ENCODE assay signal across 9 cellular contexts in the genomic region with DNA sequence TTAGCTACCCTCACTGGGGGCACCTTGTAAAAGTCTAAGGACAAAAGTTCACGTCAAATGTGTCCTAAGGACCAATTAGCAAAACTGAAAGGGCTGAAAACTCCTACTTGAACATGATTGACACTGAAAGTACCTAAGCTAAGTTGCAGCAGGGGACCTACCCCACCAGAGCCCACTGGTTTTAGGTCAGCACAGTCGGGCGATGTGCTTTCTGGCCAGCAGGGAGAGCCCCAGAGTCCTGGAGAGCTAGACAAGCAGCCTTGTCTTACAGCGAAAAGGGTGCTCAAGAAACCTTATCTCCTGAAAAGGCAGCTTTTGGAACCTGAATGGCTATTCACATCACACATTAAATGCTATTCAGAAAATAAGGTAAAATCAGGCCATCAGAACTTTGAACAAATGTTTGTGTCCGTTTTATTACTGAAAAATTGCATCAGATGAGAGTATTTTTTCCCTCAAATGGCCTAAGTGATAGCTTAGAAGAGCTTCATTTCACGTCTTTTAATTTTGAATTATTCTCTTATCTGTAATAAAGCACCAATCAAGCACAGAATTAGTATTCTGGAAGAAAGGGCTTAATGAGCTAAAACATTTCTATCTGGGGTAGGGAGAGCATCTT. TPM values are rescaled to one million over a fixed set of nuclear protein-coding genes. Genes with fewer than 3 reads are reported as not detected.
DNase-seq lines count a peak whose midpoint lies in the region; ATAC-seq and TF ChIP-seq lines count a peak whose summit lies in the region.
"Had no signal": no experiment of that assay in that cellular context is flagged by ENCODE, and none has a peak within 500 bp of the region (broad histone marks: within the 10 kb centered on the region; RNA-seq: fewer than 3 reads in every experiment).

No MANE protein-coding gene starts in this region.

- peak; percentile 46 to 59 for ATAC-seq in lower lobe of right lung
- ATAC-seq in psoas muscle: no peak
- ATAC-seq in GM19455 (IDR thresholded peaks at IDR 0.05; ENCODE audit: unreplicated experiment): no peak
- no peak for ATAC-seq in HG03097 (IDR thresholded peaks at IDR 0.05; ENCODE audit: low FRiP score, unreplicated experiment)

- DNase-seq in DMS114 treated with DMSO at 0.1 percent for 48 hours (lab: John Stamatoyannopoulos, UW; ENCODE audit: unreplicated experiment) (peak; percentile 12), RWPE1 (ENCODE audit: low spot score) (peak; percentile 48), lower lobe of right lung (no peak), psoas muscle (no peak)
- DNase-seq in activated naive CD4-positive, alpha-beta T cell treated with anti-CD3 and anti-CD28 coated beads for 36 hours: peak; percentile 64

- peaks cover 3% of the 10 kb centered on the region for H3K36me3 Mint-ChIP-seq in activated naive CD4-positive, alpha-beta T cell treated with anti-CD3 and anti-CD28 coated beads for 36 hours (ENCODE audit: low read depth)

- H3K27me3 ChIP-seq in lower lobe of right lung (ENCODE audit: low read depth): no peaks in the 10 kb centered on the region
- no peaks in the 10 kb centered on the region for H3K27me3 ChIP-seq in psoas muscle (ENCODE audit: insufficient read depth in 3 of 3, low read length in 2 of 3)
- H3K27me3 ChIP-seq: SJSA1 had no signal

- no peak overlapping the region for H3K27ac Mint-ChIP-seq in activated naive CD4-positive, alpha-beta T cell treated with anti-CD3 and anti-CD28 coated beads for 36 hours

- H3K4me3 Mint-ChIP-seq in activated naive CD4-positive, alpha-beta T cell treated with anti-CD3 and anti-CD28 coated beads for 36 hours: no peak overlapping the region

- H3K9me3 ChIP-seq in HEK293 (ENCODE audit: control insufficient read depth, insufficient read depth, low read depth, low read length) (no peaks in the 10 kb centered on the region; the same call in 1 of the 2 replicates), lower lobe of right lung (peaks cover 14% of the 10 kb centered on the region), psoas muscle (peaks cover 19% of the 10 kb centered on the region)

- H3K4me1 ChIP-seq in HEK293 (ENCODE audit: control insufficient read depth, insufficient read depth, low read length) (no peaks in the 10 kb centered on the region), lower lobe of right lung (no peaks in the 10 kb centered on the region), psoas muscle (no peaks in the 10 kb centered on the region)

- H3K27me3 Mint-ChIP-seq in activated naive CD4-positive, alpha-beta T cell treated with anti-CD3 and anti-CD28 coated beads for 36 hours (ENCODE audit: low read depth): no peaks in the 10 kb centered on the region

- WGBS in psoas muscle, 3 donors: 57 to 60% (median 58%) methylated on average over 6 of the region's 6 CpGs

- H3K4me3 ChIP-seq in HEK293 (ENCODE audit: low read depth, low read length) (no peak overlapping the region), lower lobe of right lung (no peak overlapping the region), psoas muscle (no peak overlapping the region)
- H3K4me3 ChIP-seq: SJSA1 had no signal

- POLR2A ChIA-PET in HEK293 (lab: Yijun Ruan, JAX): interaction anchor here (0.6 kb wide), 1 partner anchor 518 kb away, joined by 5 read pairs; no protein-coding TSS in a partner anchor
- POLR2A ChIA-PET in RWPE1 (lab: Yijun Ruan, JAX; ENCODE audit: low non-redundant PET): no interaction called here

- H3K27ac ChIP-seq in HEK293 (ENCODE audit: extremely low read depth, low read depth, low read length) (no peak overlapping the region), RWPE1 (no peak overlapping the region), lower lobe of right lung (no peak overlapping the region), psoas muscle (no peak overlapping the region)
- H3K27ac ChIP-seq: SJSA1 had no signal

- CTCF ChIA-PET in HEK293 (lab: Yijun Ruan, JAX) (interaction anchor here (0.6 to 2.5 kb wide), 19 partner anchors 8 to 626 kb away, joined by 3 to 15 read pairs (median 4); no protein-coding TSS in a partner anchor), RWPE1 (lab: Yijun Ruan, JAX) (interaction anchor here (1.0 to 1.1 kb wide), 4 partner anchors 8 to 80 kb away, joined by 3 to 4 read pairs (median 4); no protein-coding TSS in a partner anchor)
- CTCF ChIA-PET in activated naive CD4-positive, alpha-beta T cell treated with anti-CD3 and anti-CD28 coated beads for 36 hours (lab: Charles Lee): interaction anchor here (0.6 to 1.8 kb wide), 13 partner anchors 8 to 317 kb away, joined by 3 to 11 read pairs (median 3); no protein-coding TSS in a partner anchor

- peaks cover 7% of the 10 kb centered on the region for H3K9me3 Mint-ChIP-seq in activated naive CD4-positive, alpha-beta T cell treated with anti-CD3 and anti-CD28 coated beads for 36 hours

- intact Hi-C loops in activated naive CD4-positive, alpha-beta T cell treated with anti-CD3 and anti-CD28 coated beads for 36 hours (cut with micrococcal nuclease): no loop called here
- intact Hi-C loops in lower lobe of right lung (cut with DNase I) (no loop called here), psoas muscle (cut with DNase I) (no loop called here)

- H3K36me3 ChIP-seq in HEK293 (ENCODE audit: control insufficient read depth in 2 of 2, insufficient read depth in 1 of 2, low read length in 2 of 2) (no peaks in the 10 kb centered on the region), lower lobe of right lung (no peaks in the 10 kb centered on the region), psoas muscle (ENCODE audit: insufficient read depth in 1 of 2, low read depth in 1 of 2) (no peaks in the 10 kb centered on the region)
- H3K36me3 ChIP-seq: SJSA1 had no signal

- TF ChIP-seq CTCF in HEK293 (tag by site-specific recombination; IDR thresholded peaks at IDR 0.05): no peak
- peak; percentile 36 for TF ChIP-seq CTCF in RWPE1 (conservative IDR thresholded peaks at IDR 0.05; ENCODE audit: low read depth)
- TF ChIP-seq CTCF in lower lobe of right lung (IDR thresholded peaks at IDR 0.05): peak; percentile 45
- TF ChIP-seq CTCF in psoas muscle (IDR thresholded peaks at IDR 0.05): no peak

- peaks cover 20% of the 10 kb centered on the region for H3K4me1 Mint-ChIP-seq in activated naive CD4-positive, alpha-beta T cell treated with anti-CD3 and anti-CD28 coated beads for 36 hours (ENCODE audit: low read depth)

TF ChIP-seq in HEK293, 187 proteins besides CTCF, POLR2A, EP300 and RAD21:
- TF ChIP-seq KLF9 (tag by site-specific recombination; IDR thresholded peaks at IDR 0.05; ENCODE audit: low read depth) (no peak), ZNF654 (tag by site-specific recombination; IDR thresholded peaks at IDR 0.05; ENCODE audit: low read depth) (0 out of 2 replicates have a peak, but pooled peaks have one; percentile 5), TRIM28 (IDR thresholded peaks at IDR 0.05; ENCODE audit: borderline replicate concordance, low read length) (peak; percentile 57; the same call in 1 of the 2 replicates)
TF ChIP-seq in HEK293: peak in this region for 2.

RNA-seq across cellular contexts. Expression of a gene that starts 52.2 kb away (rescaled TPM):
- total RNA-seq in activated naive CD4-positive, alpha-beta T cell treated with anti-CD3 and anti-CD28 coated beads for 36 hours: 100 to 1,000 TPM; 266 to 273 TPM
- total RNA-seq in lower lobe of right lung (4.8 TPM), psoas muscle (under 1 TPM; 0.02 to 0.84 (median 0.31) TPM)
- polyA plus RNA-seq in psoas muscle: under 1 TPM in 2 of 3 donors, not detected in 1; 0.06 to 0.07 TPM

Comparison
In these comparisons a context has a peak if more than half of its experiments do, and no peak if none do; other contexts are left out.
1. DNase-seq: peak in DMS114 treated with DMSO at 0.1 percent for 48 hours (single experiment), RWPE1 (single experiment) and activated naive CD4-positive, alpha-beta T cell treated with anti-CD3 and anti-CD28 coated beads for 36 hours (single experiment); none in lower lobe of right lung (single experiment) and psoas muscle (0 of 2).
2. CTCF ChIP-seq: peak in RWPE1 (single experiment) and lower lobe of right lung (single experiment); none in HEK293 (single experiment) and psoas muscle (single experiment).
3. ATAC-seq: peak in lower lobe of right lung (2 of 2); none in psoas muscle (0 of 4), GM19455 (single experiment) and HG03097 (single experiment).
4. RNA of a gene that starts 52.2 kb away (total RNA-seq): 266 to 273 TPM in activated naive CD4-positive, alpha-beta T cell treated with anti-CD3 and anti-CD28 coated beads for 36 hours; 4.8 TPM in lower lobe of right lung (single experiment) and 0.02 to 0.84 TPM in psoas muscle; every median in the first group is over 10 times any median in the second.